Comparison of ENCODE assay signal across 9 cellular contexts in the genomic region with DNA sequence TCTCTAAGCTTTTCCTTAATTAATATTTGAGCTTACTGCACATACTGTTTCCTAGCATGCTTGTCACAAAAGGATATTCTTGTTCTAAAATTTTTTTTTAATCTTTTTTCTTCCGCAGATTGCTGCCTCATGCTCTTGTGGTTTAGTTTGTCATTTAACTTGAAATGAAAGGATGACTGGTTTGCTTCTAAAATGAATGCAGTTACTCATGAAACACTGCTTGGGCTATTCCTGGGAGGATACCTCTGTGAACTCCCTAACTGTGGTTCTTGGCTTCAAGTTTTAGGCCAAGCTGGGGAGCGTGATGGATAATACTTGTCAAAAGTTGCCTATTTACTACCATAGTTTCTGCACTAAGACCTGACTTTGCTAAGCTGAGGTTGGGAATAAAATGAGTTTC.
DNase-seq lines count a peak whose midpoint lies in the region; ATAC-seq and TF ChIP-seq lines count a peak whose summit lies in the region.
"Had no signal": no experiment of that assay in that cellular context is flagged by ENCODE, and none has a peak within 500 bp of the region (broad histone marks: within the 10 kb centered on the region; RNA-seq: fewer than 3 reads in every experiment).

No MANE protein-coding gene starts in this region.

- no peaks in the 10 kb centered on the region for H3K27me3 ChIP-seq in left ventricle myocardium inferior (ENCODE audit: low read depth)

- peaks cover 25% of the 10 kb centered on the region for H3K36me3 ChIP-seq in left ventricle myocardium inferior

- H3K9me3 ChIP-seq in left ventricle myocardium inferior (replicated peaks), result no peaks in the 10 kb centered on the region

- TF ChIP-seq CTCF in left ventricle myocardium inferior (IDR thresholded peaks at IDR 0.05; ENCODE audit: borderline replicate concordance) (no peak), foreskin fibroblast (IDR thresholded peaks at IDR 0.05; ENCODE audit: low read depth, low read length) (no peak)

- intact Hi-C loops in left ventricle myocardium inferior (cut with micrococcal nuclease) (no loop called here), Right ventricle myocardium superior (cut with DNase I) (loop anchor here (10.0 kb wide), 1 partner anchor 62 kb away; the partner anchor contains the start of gene USP13)

- no peak for ATAC-seq in Right ventricle myocardium superior (ENCODE audit: poor library complexity)

- no peak overlapping the region for H3K4me3 ChIP-seq in left ventricle myocardium inferior
- H3K4me3 ChIP-seq in foreskin fibroblast (ENCODE audit: low read depth in 1 of 2, low read length in 2 of 2), result no peak overlapping the region
- H3K4me3 ChIP-seq: skin epidermis had no signal

- H3K4me1 ChIP-seq in left ventricle myocardium inferior, result peaks cover 35% of the 10 kb centered on the region

- DNase-seq in left ventricle myocardium inferior (no peak), Right ventricle myocardium superior (no peak), MV-4-11 (lab: John Stamatoyannopoulos, UW) (peak; percentile 42), foreskin fibroblast (peak; percentile 20 to 36), DMS114 treated with DMSO at 0.1 percent for 48 hours (lab: John Stamatoyannopoulos, UW; ENCODE audit: unreplicated experiment) (no peak), GM19238 (ENCODE audit: insufficient read length, low spot score) (no peak), NCI-H1417 treated with DMSO at 0.1 percent for 48 hours (lab: John Stamatoyannopoulos, UW) (no peak)
- DNase-seq in NK-92 treated with Interleukin-12 subunit alpha and Interleukin-12 subunit beta, amount 100 ng/mL, for 24 hours (lab: John Stamatoyannopoulos, UW), result no peak

- H3K27ac ChIP-seq in left ventricle myocardium inferior (replicated peaks), result peak overlapping the region; percentile 54

Comparison
In these comparisons a context has a peak if more than half of its experiments do, and no peak if none do; other contexts are left out.
1. DNase-seq: peak in MV-4-11 (single experiment) and foreskin fibroblast (2 of 2); none in left ventricle myocardium inferior (single experiment), Right ventricle myocardium superior (single experiment), DMS114 treated with DMSO at 0.1 percent for 48 hours (single experiment), NK-92 treated with Interleukin-12 subunit alpha and Interleukin-12 subunit beta, amount 100 ng/mL, for 24 hours (single experiment), GM19238 (single experiment) and NCI-H1417 treated with DMSO at 0.1 percent for 48 hours (single experiment).